1 cellular context compared by ENCODE assay signal in genomic region chr11:114036156-114036811, GRCh38.
A peak's percentile ranks its signal among the peaks of the same experiment; 100 is the strongest.
TF ChIP-seq lines count a peak whose summit lies in the region.

No MANE protein-coding gene starts in this region.

TF ChIP-seq in WTC11, 78 proteins besides CTCF, POLR2A, EP300 and RAD21 (continued from another document):
- TF ChIP-seq ZNF532 (CRISPR knock-in tag; IDR thresholded peaks at IDR 0.05; ENCODE audit: borderline replicate concordance) (no peak), HMGXB4 (CRISPR knock-in tag; IDR thresholded peaks at IDR 0.05) (peak; percentile 97), JUN (CRISPR knock-in tag; IDR thresholded peaks at IDR 0.05) (no peak), MAX (CRISPR knock-in tag; IDR thresholded peaks at IDR 0.05) (peak; percentile 63), USF1 (CRISPR knock-in tag; IDR thresholded peaks at IDR 0.05) (no peak), ZNF281 (CRISPR knock-in tag; IDR thresholded peaks at IDR 0.05) (no peak), FOXP1 (CRISPR knock-in tag; IDR thresholded peaks at IDR 0.05; ENCODE audit: borderline replicate concordance) (peak; percentile 68; the same call in 1 of the 2 replicates), CREB1 (CRISPR knock-in tag; IDR thresholded peaks at IDR 0.05) (peak; percentile 82; the same call in 1 of the 2 replicates), MYBL2 (CRISPR knock-in tag; IDR thresholded peaks at IDR 0.05) (no peak), SP1 (CRISPR knock-in tag; conservative IDR thresholded peaks at IDR 0.05) (peak; percentile 88), ESRRA (CRISPR knock-in tag; IDR thresholded peaks at IDR 0.05; ENCODE audit: borderline replicate concordance) (no peak), ATF3 (CRISPR knock-in tag; conservative IDR thresholded peaks at IDR 0.05) (no peak), NFATC4 (CRISPR knock-in tag; IDR thresholded peaks at IDR 0.05) (no peak), FOXK1 (CRISPR knock-in tag; IDR thresholded peaks at IDR 0.05) (peak; percentile 57; the same call in 1 of the 2 replicates), RORB (CRISPR knock-in tag; IDR thresholded peaks at IDR 0.05) (no peak), RELA (CRISPR knock-in tag; IDR thresholded peaks at IDR 0.05; ENCODE audit: borderline replicate concordance) (no peak), NFE2L1 (CRISPR knock-in tag; IDR thresholded peaks at IDR 0.05) (0 out of 2 replicates have a peak, but pooled peaks have one; percentile 63), ZNF423 (CRISPR knock-in tag; IDR thresholded peaks at IDR 0.05) (peak; percentile 97), ETV6 (CRISPR knock-in tag; IDR thresholded peaks at IDR 0.05) (peak; percentile 94), GABPB1 (CRISPR knock-in tag; IDR thresholded peaks at IDR 0.05) (peak; percentile 40; the same call in 1 of the 2 replicates), ZBTB43 (CRISPR knock-in tag; IDR thresholded peaks at IDR 0.05) (peak; percentile 78; the same call in 1 of the 2 replicates), ZSCAN18 (CRISPR knock-in tag; IDR thresholded peaks at IDR 0.05) (no peak), MLX (CRISPR knock-in tag; IDR thresholded peaks at IDR 0.05) (no peak), TEAD4 (CRISPR knock-in tag; IDR thresholded peaks at IDR 0.05) (no peak), ZNF425 (CRISPR knock-in tag; conservative IDR thresholded peaks at IDR 0.05) (no peak), SMAD4 (CRISPR knock-in tag; IDR thresholded peaks at IDR 0.05) (0 out of 2 replicates have a peak, but pooled peaks have one; percentile 19), USF2 (CRISPR knock-in tag; IDR thresholded peaks at IDR 0.05) (no peak), ZNF232 (CRISPR knock-in tag; IDR thresholded peaks at IDR 0.05) (peak; percentile 72; the same call in 1 of the 2 replicates)
TF ChIP-seq in WTC11: peak in this region for 18.
